Comparison of ENCODE assay signal across 8 cellular contexts in genomic region chr9:96449844-96450612, GRCh38. TPM values are rescaled to one million over a fixed set of nuclear protein-coding genes. Genes with fewer than 3 reads are reported as not detected.
DNase-seq lines count a peak whose midpoint lies in the region; ATAC-seq, FAIRE-seq and TF ChIP-seq lines count a peak whose summit lies in the region.

Gene HABP4 (plus strand): TSS chr9:96450169. CDS start chr9:96450280, 111 bp downstream.

- H3K4me1 ChIP-seq in heart right ventricle = peaks cover 0 to 33% (median 11%) of the 10 kb centered on the region in 9 donors
- H3K4me1 ChIP-seq in upper lobe of right lung = peaks cover 6% of the 10 kb centered on the region

- peaks cover 12% of the 10 kb centered on the region for H3K4me1 Mint-ChIP-seq in progenitor cell of endocrine pancreas (ENCODE audit: low read depth)

- no peak for TF ChIP-seq POLR2A in GM12891 (IDR thresholded peaks at IDR 0.05; ENCODE audit: low read depth, low read length)

- no peak within 1 kb of the TSS for H3K27ac ChIP-seq in adipose tissue (ENCODE audit: low read depth, low read length)
- peak within 1 kb of the TSS; percentile 53 to 94 (median 84) for H3K27ac ChIP-seq in heart right ventricle
- H3K27ac ChIP-seq in upper lobe of right lung = peak within 1 kb of the TSS; percentile 17

- H3K36me3 ChIP-seq in heart right ventricle (no peaks in the 10 kb centered on the region), upper lobe of right lung (no peaks in the 10 kb centered on the region)

- peak within 1 kb of the TSS; percentile 85 for H3K4me3 Mint-ChIP-seq in progenitor cell of endocrine pancreas (ENCODE audit: low read depth)

- H3K9me3 ChIP-seq in heart right ventricle (no peaks in the 10 kb centered on the region), upper lobe of right lung (no peaks in the 10 kb centered on the region)

- peak within 1 kb of the TSS; percentile 87 for H3K27ac Mint-ChIP-seq in progenitor cell of endocrine pancreas

- ATAC-seq in HG02840 (IDR thresholded peaks at IDR 0.05; ENCODE audit: low FRiP score, unreplicated experiment) = peak; percentile 95
- peak; percentile 99 to 100 (median 99) for ATAC-seq in heart right ventricle
- peak; percentile 99 for ATAC-seq in upper lobe of right lung

- TF ChIP-seq CTCF in heart right ventricle (IDR thresholded peaks at IDR 0.05) (peak in 1 of 9 donors; percentile 40), progenitor cell of endocrine pancreas (IDR thresholded peaks at IDR 0.05; ENCODE audit: unreplicated experiment) (no peak), upper lobe of right lung (IDR thresholded peaks at IDR 0.05) (no peak)

- peaks cover 26% of the 10 kb centered on the region for H3K27me3 Mint-ChIP-seq in progenitor cell of endocrine pancreas

- H3K36me3 Mint-ChIP-seq in progenitor cell of endocrine pancreas (ENCODE audit: insufficient read depth) = no peaks in the 10 kb centered on the region

- DNase-seq in GM12891 (ENCODE audit: insufficient read length, low spot score) (peak; percentile 93), NCI-H1436 (lab: John Stamatoyannopoulos, UW) (peak; percentile 94), SW480 (ENCODE audit: low spot score) (peak; percentile 93), heart right ventricle (peak; percentile 96 to 98), progenitor cell of endocrine pancreas (ENCODE audit: low spot score, unreplicated experiment) (peak; percentile 94), upper lobe of right lung (peak; percentile 98)

- H3K4me3 ChIP-seq in heart right ventricle = peak within 1 kb of the TSS; percentile 68 to 97 (median 84)
- peak within 1 kb of the TSS; percentile 73 for H3K4me3 ChIP-seq in upper lobe of right lung

- no peaks in the 10 kb centered on the region for H3K9me3 Mint-ChIP-seq in progenitor cell of endocrine pancreas (ENCODE audit: low read depth)

- WGBS in adipose tissue, 3 donors = 1% methylated on average over 75 to 108 of the region's 108 CpGs
- WGBS in heart right ventricle, 2 donors = 0% methylated on average over 78 to 108 of the region's 108 CpGs

- FAIRE-seq in GM12891 (lab: Jason Lieb, UNC) = peak; percentile 97

- peaks cover 0 to 30% (median 0%) of the 10 kb centered on the region in 7 donors for H3K27me3 ChIP-seq in heart right ventricle
- no peaks in the 10 kb centered on the region for H3K27me3 ChIP-seq in upper lobe of right lung

- intact Hi-C loops in heart right ventricle (cut with DNase I) = loop anchor here in 9 of 10 donors (1.0 to 10.0 kb wide), 16 partner anchors 29 to 217 kb away; partner anchors contain the start of genes PRXL2C (in 5 of the 9), ZNF367 (in 4 of the 9), CDC14B (in 1 of the 9) and SLC35D2 (in 1 of the 9)
- intact Hi-C loops in upper lobe of right lung (cut with DNase I) = no loop called here

TF ChIP-seq in GM12891, 5 proteins besides CTCF, POLR2A, EP300 and RAD21:
- no peak for TF ChIP-seq POLR2AphosphoS5 (IDR thresholded peaks at IDR 0.05; ENCODE audit: low read depth, low read length)
- no peak for TF ChIP-seq POU2F2 (IDR thresholded peaks at IDR 0.05; ENCODE audit: low read depth, low read length)
- TF ChIP-seq PAX5 (IDR thresholded peaks at IDR 0.05; ENCODE audit: insufficient read depth, low read length, severe bottlenecking) = no peak
- no peak for TF ChIP-seq TAF1 (IDR thresholded peaks at IDR 0.05; ENCODE audit: low read depth, low read length)
- TF ChIP-seq SPI1 (IDR thresholded peaks at IDR 0.05; ENCODE audit: low read depth, low read length) = no peak
TF ChIP-seq in GM12891: peak in this region for 0.

RNA-seq across cellular contexts. Expression of gene HABP4, which starts in this region (rescaled TPM):
- 2.3 TPM for polyA plus RNA-seq in GM12891 (2012; ENCODE audit: low read depth, missing spikeins)
- 10 to 100 TPM in 2 of 3 donors, 1 to 10 TPM in 1; 3.1 to 17.9 (median 10.9) TPM for polyA plus RNA-seq in adipose tissue
- 10 to 100 TPM; 20.8 to 30.4 (median 25.9) TPM for total RNA-seq in heart right ventricle
- 10 to 100 TPM; 21.2 to 25.1 TPM for polyA plus RNA-seq in heart right ventricle
- total RNA-seq in progenitor cell of endocrine pancreas = 15.5 and 17.7 TPM in 2 replicates
- 10.3 TPM for total RNA-seq in upper lobe of right lung
